In the genomic region with DNA sequence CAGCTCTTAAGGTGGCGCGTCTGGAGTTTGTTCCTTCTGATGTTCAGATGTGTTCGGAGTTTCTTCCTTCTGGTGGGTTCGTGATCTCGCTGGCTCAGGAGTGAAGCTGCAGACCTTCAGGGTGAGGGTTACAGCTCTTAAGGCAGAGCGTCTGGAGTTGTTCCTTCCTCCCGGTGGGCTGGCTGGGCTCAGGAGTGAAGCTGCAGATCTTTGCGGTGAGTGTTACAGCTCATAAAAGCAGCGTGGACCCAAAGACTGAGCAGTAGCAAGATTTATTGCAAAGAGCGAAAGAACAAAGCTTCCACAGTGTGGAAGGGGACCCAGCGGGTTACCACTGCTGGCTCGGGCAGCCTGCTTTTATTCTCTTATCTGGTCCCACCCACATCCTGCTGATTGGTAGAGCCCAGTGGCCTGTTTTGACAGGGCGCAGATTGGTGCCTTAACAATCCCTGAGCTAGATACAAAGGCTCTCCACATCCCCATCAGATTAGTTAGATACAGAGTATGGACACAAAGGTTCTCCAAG, we compare ENCODE assay signal across 8 cellular contexts.
DNase-seq lines count a peak whose midpoint lies in the region; ATAC-seq and TF ChIP-seq lines count a peak whose summit lies in the region.
"Not testable (repeated sequence)": the region's sequence is repeated elsewhere in the genome, so short reads cannot be mapped to it uniquely, and the experiment has no call there.

No MANE protein-coding gene starts in this region.

- not testable (repeated sequence) for H3K27me3 Mint-ChIP-seq in CD4-positive, alpha-beta T cell; activated CD4-positive, alpha-beta T cell treated with anti-CD3 and anti-CD28 coated beads for 36 hours; activated naive CD8-positive, alpha-beta T cell; stimulated activated memory B cell treated with anti-CD40 and anti-IgM and Interleukin-4, amounts not matched to agents 10 μg/mL and 1 μg/mL and 100 μg/mL, for 72 hours

- not testable (repeated sequence) for ATAC-seq in CD4-positive, alpha-beta T cell (ENCODE audit: poor library complexity); stimulated activated memory B cell treated with anti-CD40 and anti-IgM and Interleukin-4, amounts not matched to agents 10 μg/mL and 1 μg/mL and 100 μg/mL, for 72 hours
- ATAC-seq in GM18907 (IDR thresholded peaks at IDR 0.05; ENCODE audit: unreplicated experiment) = peak; percentile 41
- ATAC-seq in HG02623 (IDR thresholded peaks at IDR 0.05; ENCODE audit: unreplicated experiment) = peak; percentile 26
- peak; percentile 23 for ATAC-seq in activated CD4-positive, alpha-beta T cell treated with anti-CD3 and anti-CD28 coated beads for 36 hours

- POLR2A ChIA-PET in CD4-positive, alpha-beta T cell (lab: Charles Lee) = interaction anchor here (0.7 to 1.7 kb wide), 2 partner anchors 19 to 203 kb away, joined by 3 to 11 read pairs; no protein-coding TSS in a partner anchor
- POLR2A ChIA-PET in activated CD4-positive, alpha-beta T cell treated with anti-CD3 and anti-CD28 coated beads for 36 hours (lab: Charles Lee) = interaction anchor here (0.7 kb wide), 1 partner anchor 196 kb away, joined by 9 read pairs; no protein-coding TSS in a partner anchor

- CTCF ChIA-PET in CD4-positive, alpha-beta T cell (lab: Charles Lee); activated CD4-positive, alpha-beta T cell treated with anti-CD3 and anti-CD28 coated beads for 36 hours (lab: Charles Lee): not testable (repeated sequence)

- not testable (repeated sequence) for H3K36me3 Mint-ChIP-seq in CD4-positive, alpha-beta T cell (ENCODE audit: low read depth); activated CD4-positive, alpha-beta T cell treated with anti-CD3 and anti-CD28 coated beads for 36 hours (ENCODE audit: low read depth); activated naive CD8-positive, alpha-beta T cell; stimulated activated memory B cell treated with anti-CD40 and anti-IgM and Interleukin-4, amounts not matched to agents 10 μg/mL and 1 μg/mL and 100 μg/mL, for 72 hours

- not testable (repeated sequence) for TF ChIP-seq CTCF in CD4-positive, alpha-beta T cell (IDR thresholded peaks at IDR 0.05); kidney epithelial cell (IDR thresholded peaks at IDR 0.05; ENCODE audit: insufficient read depth, low read length, poor library complexity, severe bottlenecking)

- not testable (repeated sequence) for DNase-seq in CD4-positive, alpha-beta T cell; kidney epithelial cell (ENCODE audit: low read depth)
- peak; percentile 24 for DNase-seq in Jurkat, Clone E6-1 (ENCODE audit: low read depth, low spot score)
- DNase-seq in activated CD4-positive, alpha-beta T cell treated with anti-CD3 and anti-CD28 coated beads for 36 hours = peak; percentile 51

- not testable (repeated sequence) for H3K27me3 ChIP-seq in CD4-positive, alpha-beta T cell (ENCODE audit: control insufficient read depth, insufficient read depth, low read length); kidney epithelial cell (ENCODE audit: control insufficient read depth, insufficient read depth, low read length)

- not testable (repeated sequence) for H3K36me3 ChIP-seq in kidney epithelial cell (ENCODE audit: control insufficient read depth, insufficient read depth, low read length)

- not testable (repeated sequence) for H3K9me3 ChIP-seq in CD4-positive, alpha-beta T cell (ENCODE audit: control insufficient read depth, low read length)

- not testable (repeated sequence) for H3K9me3 Mint-ChIP-seq in CD4-positive, alpha-beta T cell; activated CD4-positive, alpha-beta T cell treated with anti-CD3 and anti-CD28 coated beads for 36 hours (ENCODE audit: low read depth); activated naive CD8-positive, alpha-beta T cell (ENCODE audit: low read depth); stimulated activated memory B cell treated with anti-CD40 and anti-IgM and Interleukin-4, amounts not matched to agents 10 μg/mL and 1 μg/mL and 100 μg/mL, for 72 hours

- H3K27ac Mint-ChIP-seq in CD4-positive, alpha-beta T cell = peak overlapping the region; percentile 80
- H3K27ac Mint-ChIP-seq in activated CD4-positive, alpha-beta T cell treated with anti-CD3 and anti-CD28 coated beads for 36 hours = peak overlapping the region; percentile 94
- peak overlapping the region; percentile 82 for H3K27ac Mint-ChIP-seq in activated naive CD8-positive, alpha-beta T cell
- peak overlapping the region; percentile 73 for H3K27ac Mint-ChIP-seq in stimulated activated memory B cell treated with anti-CD40 and anti-IgM and Interleukin-4, amounts not matched to agents 10 μg/mL and 1 μg/mL and 100 μg/mL, for 72 hours

- not testable (repeated sequence) for H3K4me1 Mint-ChIP-seq in CD4-positive, alpha-beta T cell (ENCODE audit: low read depth); activated CD4-positive, alpha-beta T cell treated with anti-CD3 and anti-CD28 coated beads for 36 hours; activated naive CD8-positive, alpha-beta T cell (ENCODE audit: low read depth); stimulated activated memory B cell treated with anti-CD40 and anti-IgM and Interleukin-4, amounts not matched to agents 10 μg/mL and 1 μg/mL and 100 μg/mL, for 72 hours

- H3K4me3 ChIP-seq in Jurkat, Clone E6-1 (ENCODE audit: low read length) = peak overlapping the region; percentile 57
- peak overlapping the region; percentile 48 for H3K4me3 ChIP-seq in kidney epithelial cell (ENCODE audit: low read depth, low read length)

- H3K4me3 Mint-ChIP-seq in CD4-positive, alpha-beta T cell = peak overlapping the region; percentile 88
- peak overlapping the region; percentile 89 for H3K4me3 Mint-ChIP-seq in activated CD4-positive, alpha-beta T cell treated with anti-CD3 and anti-CD28 coated beads for 36 hours
- peak overlapping the region; percentile 89 for H3K4me3 Mint-ChIP-seq in activated naive CD8-positive, alpha-beta T cell
- H3K4me3 Mint-ChIP-seq in stimulated activated memory B cell treated with anti-CD40 and anti-IgM and Interleukin-4, amounts not matched to agents 10 μg/mL and 1 μg/mL and 100 μg/mL, for 72 hours = peak overlapping the region; percentile 84

- H3K27ac ChIP-seq in CD4-positive, alpha-beta T cell (ENCODE audit: low read depth, low read length) = not testable (repeated sequence)

- intact Hi-C loops in CD4-positive, alpha-beta T cell (cut with DNase I, micrococcal nuclease); activated CD4-positive, alpha-beta T cell treated with anti-CD3 and anti-CD28 coated beads for 36 hours (cut with DNase I, micrococcal nuclease): not testable (repeated sequence)
